ENCODE assay signal across 15 cellular contexts in genomic region chr6:139699335-139699734, GRCh38.
DNase-seq lines count a peak whose midpoint lies in the region; ATAC-seq and TF ChIP-seq lines count a peak whose summit lies in the region.
"Had no signal": no experiment of that assay in that cellular context is flagged by ENCODE, and none has a peak within 500 bp of the region (broad histone marks: within the 10 kb centered on the region; RNA-seq: fewer than 3 reads in every experiment).

No MANE protein-coding gene starts in this region.

- no peaks in the 10 kb centered on the region for H3K4me1 ChIP-seq in fibroblast of lung (ENCODE audit: control insufficient read depth, extremely low read depth, insufficient read depth, low read length)

- no peaks in the 10 kb centered on the region for H3K79me2 ChIP-seq in fibroblast of lung (ENCODE audit: control insufficient read depth, insufficient read depth, low read length)

- H3K9ac ChIP-seq in fibroblast of lung (ENCODE audit: insufficient read depth, low read length): no peak overlapping the region

- CTCF ChIA-PET in BJ (lab: Yijun Ruan, JAX): interaction anchor here (0.9 to 1.3 kb wide), 2 partner anchors 14 to 50 kb away, joined by 3 read pairs; no protein-coding TSS in a partner anchor

- no peak for TF ChIP-seq POLR2A in NB4 (IDR thresholded peaks at IDR 0.05; ENCODE audit: extremely low read depth, insufficient read length)

- peak; percentile 77 for ATAC-seq in omental fat pad (ENCODE audit: low FRiP score)
- no peak for ATAC-seq in GM18873 (IDR thresholded peaks at IDR 0.05; ENCODE audit: low FRiP score, unreplicated experiment)
- no peak for ATAC-seq in HG02885 (IDR thresholded peaks at IDR 0.05; ENCODE audit: poor library complexity, unreplicated experiment)
- no peak for ATAC-seq in HG02759 (IDR thresholded peaks at IDR 0.05; ENCODE audit: unreplicated experiment)
- ATAC-seq: effector memory CD8-positive, alpha-beta T cell; SK-N-SH treated with all-trans-retinoic acid at 6 μM for 48 hours had no signal

- H3K4me2 ChIP-seq in fibroblast of lung (ENCODE audit: extremely low read depth, insufficient read depth, low read length): no peak overlapping the region

- H3K9me3 ChIP-seq in fibroblast of lung (ENCODE audit: control insufficient read depth, insufficient read depth, low read depth, low read length): no peaks in the 10 kb centered on the region

- H4K20me1 ChIP-seq in fibroblast of lung (ENCODE audit: control insufficient read depth, extremely low read depth, insufficient read depth, low read length): no peaks in the 10 kb centered on the region

- DNase-seq in BJ (ENCODE audit: low read depth) (peak; percentile 52), NB4 (ENCODE audit: low read depth) (peak; percentile 50), fibroblast of lung (ENCODE audit: low read depth in 2 of 2) (peak; percentile 33 to 86), omental fat pad (ENCODE audit: low spot score) (no peak), ureter (ENCODE audit: low spot score) (no peak)
- DNase-seq: activated T-cell treated with anti-CD3 and anti-CD28 coated beads for 4 hours; effector memory CD8-positive, alpha-beta T cell; Kasumi-1; NCI-H2081 treated with DMSO at 0.1 percent for 48 hours; stimulated activated CD4-positive, alpha-beta T cell treated with anti-CD3 and anti-CD28 coated beads, Interleukin-4, amount 100 ng/mL, for 4 hours; stimulated activated naive CD4-positive, alpha-beta T cell treated with Interleukin-2 at 50 U/mL for 16 hours had no signal

- H3K4me3 ChIP-seq in BJ (ENCODE audit: low read depth, low read length): no peak overlapping the region
- no peak overlapping the region for H3K4me3 ChIP-seq in NB4 (ENCODE audit: low read depth, low read length)
- H3K4me3 ChIP-seq in fibroblast of lung (replicated peaks in 1 of 4; ENCODE audit: control extremely low read depth in 1 of 4, insufficient read depth in 1 of 4, low read depth in 3 of 4, low read length in 4 of 4): no peak overlapping the region

- no peak overlapping the region for H2AFZ ChIP-seq in fibroblast of lung (ENCODE audit: low read length)

- POLR2A ChIA-PET in BJ (lab: Charles Lee): interaction anchor here (0.6 to 1.0 kb wide), 3 partner anchors 9 to 325 kb away, joined by 3 to 10 read pairs (median 5); partner anchors contain the start of gene CITED2

- H3K27ac ChIP-seq in fibroblast of lung (ENCODE audit: insufficient read depth, low read length): no peak overlapping the region

- H3K27me3 ChIP-seq in BJ (ENCODE audit: control insufficient read depth, insufficient read depth, low read length) (no peaks in the 10 kb centered on the region), fibroblast of lung (ENCODE audit: control insufficient read depth, insufficient read depth, low read length) (no peaks in the 10 kb centered on the region)

- H3K36me3 ChIP-seq in BJ (ENCODE audit: control insufficient read depth, insufficient read depth, low read length) (no peaks in the 10 kb centered on the region), fibroblast of lung (ENCODE audit: control insufficient read depth, insufficient read depth, low read length) (no peaks in the 10 kb centered on the region)

- no peak for TF ChIP-seq CTCF in BJ (IDR thresholded peaks at IDR 0.05; ENCODE audit: insufficient read depth, low read depth, low read length)
- TF ChIP-seq CTCF in NB4 (IDR thresholded peaks at IDR 0.05; ENCODE audit: low read depth, low read length): no peak
- no peak for TF ChIP-seq CTCF in fibroblast of lung (conservative IDR thresholded peaks at IDR 0.05 in 1 of 2, IDR thresholded peaks at IDR 0.05 in 1 of 2; ENCODE audit: low read depth in 1 of 2, low read length in 2 of 2)
- no peak for TF ChIP-seq CTCF in omental fat pad (IDR thresholded peaks at IDR 0.05)

Comparison
In these comparisons a context has a peak if more than half of its experiments do, and no peak if none do; other contexts are left out.
1. DNase-seq: peak in BJ (single experiment), NB4 (single experiment) and fibroblast of lung (2 of 2); none in omental fat pad (single experiment) and ureter (single experiment).